In the genomic region with DNA sequence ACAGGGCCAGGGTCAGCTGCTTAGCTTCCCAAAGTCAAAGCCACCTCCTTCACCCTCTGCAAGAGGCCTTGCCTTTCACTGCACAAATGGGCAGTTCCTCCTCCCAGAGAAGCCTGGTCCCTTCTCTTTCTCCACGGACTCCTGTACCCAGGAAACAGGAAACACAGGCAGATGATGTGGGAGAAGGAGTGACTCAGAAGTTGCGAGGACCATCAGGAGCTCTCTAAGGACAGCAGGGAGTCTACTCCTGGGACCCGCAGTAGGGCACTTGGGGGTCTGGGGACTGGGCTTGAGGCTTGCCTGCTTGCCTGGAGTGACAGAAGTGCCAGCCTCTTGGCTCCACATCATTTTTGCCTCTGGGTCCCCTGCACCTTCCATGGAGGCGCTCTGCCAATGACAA, we compare ENCODE assay signal across 1 cellular context.
TF ChIP-seq lines count a peak whose summit lies in the region.

No MANE protein-coding gene starts in this region.

TF ChIP-seq in A549, 52 proteins besides CTCF, POLR2A, EP300 and RAD21 (continued from another document):
- TF ChIP-seq, protein P1, sequence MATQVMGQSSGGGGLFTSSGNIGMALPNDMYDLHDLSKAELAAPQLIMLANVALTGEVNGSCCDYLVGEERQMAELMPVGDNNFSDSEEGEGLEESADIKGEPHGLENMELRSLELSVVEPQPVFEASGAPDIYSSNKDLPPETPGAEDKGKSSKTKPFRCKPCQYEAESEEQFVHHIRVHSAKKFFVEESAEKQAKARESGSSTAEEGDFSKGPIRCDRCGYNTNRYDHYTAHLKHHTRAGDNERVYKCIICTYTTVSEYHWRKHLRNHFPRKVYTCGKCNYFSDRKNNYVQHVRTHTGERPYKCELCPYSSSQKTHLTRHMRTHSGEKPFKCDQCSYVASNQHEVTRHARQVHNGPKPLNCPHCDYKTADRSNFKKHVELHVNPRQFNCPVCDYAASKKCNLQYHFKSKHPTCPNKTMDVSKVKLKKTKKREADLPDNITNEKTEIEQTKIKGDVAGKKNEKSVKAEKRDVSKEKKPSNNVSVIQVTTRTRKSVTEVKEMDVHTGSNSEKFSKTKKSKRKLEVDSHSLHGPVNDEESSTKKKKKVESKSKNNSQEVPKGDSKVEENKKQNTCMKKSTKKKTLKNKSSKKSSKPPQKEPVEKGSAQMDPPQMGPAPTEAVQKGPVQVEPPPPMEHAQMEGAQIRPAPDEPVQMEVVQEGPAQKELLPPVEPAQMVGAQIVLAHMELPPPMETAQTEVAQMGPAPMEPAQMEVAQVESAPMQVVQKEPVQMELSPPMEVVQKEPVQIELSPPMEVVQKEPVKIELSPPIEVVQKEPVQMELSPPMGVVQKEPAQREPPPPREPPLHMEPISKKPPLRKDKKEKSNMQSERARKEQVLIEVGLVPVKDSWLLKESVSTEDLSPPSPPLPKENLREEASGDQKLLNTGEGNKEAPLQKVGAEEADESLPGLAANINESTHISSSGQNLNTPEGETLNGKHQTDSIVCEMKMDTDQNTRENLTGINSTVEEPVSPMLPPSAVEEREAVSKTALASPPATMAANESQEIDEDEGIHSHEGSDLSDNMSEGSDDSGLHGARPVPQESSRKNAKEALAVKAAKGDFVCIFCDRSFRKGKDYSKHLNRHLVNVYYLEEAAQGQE (IDR thresholded peaks at IDR 0.05) = no peak
- TF ChIP-seq ZNF302 (CRISPR knock-in tag; IDR thresholded peaks at IDR 0.05) (no peak), FOXS1 (CRISPR knock-in tag; IDR thresholded peaks at IDR 0.05) (no peak), MAFK (IDR thresholded peaks at IDR 0.05; ENCODE audit: partially characterized antibody) (no peak), CHD2 (IDR thresholded peaks at IDR 0.05; ENCODE audit: low read length, partially characterized antibody) (no peak)
- TF ChIP-seq, protein P2, sequence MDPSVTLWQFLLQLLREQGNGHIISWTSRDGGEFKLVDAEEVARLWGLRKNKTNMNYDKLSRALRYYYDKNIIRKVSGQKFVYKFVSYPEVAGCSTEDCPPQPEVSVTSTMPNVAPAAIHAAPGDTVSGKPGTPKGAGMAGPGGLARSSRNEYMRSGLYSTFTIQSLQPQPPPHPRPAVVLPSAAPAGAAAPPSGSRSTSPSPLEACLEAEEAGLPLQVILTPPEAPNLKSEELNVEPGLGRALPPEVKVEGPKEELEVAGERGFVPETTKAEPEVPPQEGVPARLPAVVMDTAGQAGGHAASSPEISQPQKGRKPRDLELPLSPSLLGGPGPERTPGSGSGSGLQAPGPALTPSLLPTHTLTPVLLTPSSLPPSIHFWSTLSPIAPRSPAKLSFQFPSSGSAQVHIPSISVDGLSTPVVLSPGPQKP (IDR thresholded peaks at IDR 0.05; ENCODE audit: low read depth, low read length) = no peak
